ENCODE assay signal across 17 cellular contexts in genomic region chr6:116945809-116946208, GRCh38.
DNase-seq lines count a peak whose midpoint lies in the region; ATAC-seq, FAIRE-seq and TF ChIP-seq lines count a peak whose summit lies in the region.
"Had no signal": no experiment of that assay in that cellular context is flagged by ENCODE, and none has a peak within 500 bp of the region (broad histone marks: within the 10 kb centered on the region; RNA-seq: fewer than 3 reads in every experiment).

No MANE protein-coding gene starts in this region.

- H3K27ac ChIP-seq in HepG2 (ENCODE audit: extremely low read length, insufficient read depth, low read length) (no peak overlapping the region), right lobe of liver (no peak overlapping the region)
- H3K27ac ChIP-seq: A549 had no signal

- peak overlapping the region; percentile 38; the same call in 1 of the 2 replicates for H3K4me2 ChIP-seq in HepG2 (ENCODE audit: low read depth, low read length)
- H3K4me2 ChIP-seq: A549 had no signal

- TF ChIP-seq CTCF in HepG2 (CRISPR knock-in tag; IDR thresholded peaks at IDR 0.05) (no peak), right lobe of liver (IDR thresholded peaks at IDR 0.05) (no peak), BE2C (IDR thresholded peaks at IDR 0.05; ENCODE audit: low read depth, low read length) (no peak)

- H3K27me3 ChIP-seq in HepG2 (ENCODE audit: control insufficient read depth in 1 of 2, insufficient read depth in 2 of 2, low read length in 2 of 2): no peaks in the 10 kb centered on the region; a peak in 1 of 5 replicates
- H3K27me3 ChIP-seq in right lobe of liver: no peaks in the 10 kb centered on the region
- peaks cover 4% of the 10 kb centered on the region; the same call in 1 of the 2 replicates for H3K27me3 ChIP-seq in BE2C

- WGBS in HepG2 (ENCODE audit: low lambda C conversion rate): 6% methylated on average over 5 of the region's 5 CpGs
- WGBS in right lobe of liver (ENCODE audit: insufficient coverage, low coverage, low lambda C conversion rate, missing lambda C conversion rate): 69% methylated on average over 5 of the region's 5 CpGs

- H3K4me3 ChIP-seq in HepG2 (replicated peaks in 1 of 3; ENCODE audit: insufficient read depth in 1 of 3, low read depth in 2 of 3, low read length in 3 of 3) (no peak overlapping the region), right lobe of liver (no peak overlapping the region), BE2C (ENCODE audit: low read depth, low read length) (no peak overlapping the region)
- H3K4me3 ChIP-seq: A549, lung had no signal

- BruUV-seq in HepG2 (replicated peaks; lab: Mats Ljungman, UMichigan): no TSS peak

- no peak for TF ChIP-seq POLR2A in HepG2 (IDR thresholded peaks at IDR 0.05; ENCODE audit: insufficient read depth in 1 of 2, low read depth in 2 of 2, low read length in 2 of 2)
- TF ChIP-seq POLR2A in right lobe of liver (IDR thresholded peaks at IDR 0.05): no peak

- H3K36me3 ChIP-seq in HepG2 (replicated peaks in 1 of 2; ENCODE audit: control insufficient read depth in 1 of 2, insufficient read depth in 2 of 2, low read length in 2 of 2) (no peaks in the 10 kb centered on the region), right lobe of liver (no peaks in the 10 kb centered on the region), BE2C (no peaks in the 10 kb centered on the region)

- FAIRE-seq in HepG2 (lab: Jason Lieb, UNC): no peak
- FAIRE-seq: A549, GM12892 had no signal

- no peak for DNase-seq in HepG2 (ENCODE audit: low spot score)
- no peak for DNase-seq in right lobe of liver
- peak; percentile 73 for DNase-seq in SKM-1 treated with dmso at 0.1 percent for 144 hours (lab: John Stamatoyannopoulos, UW; ENCODE audit: unreplicated experiment)
- peak; percentile 61 for DNase-seq in glomerular visceral epithelial cell (ENCODE audit: extremely low spot score)
- no peak for DNase-seq in BE2C
- DNase-seq: activated effector memory CD4-positive, alpha-beta T cell treated with anti-CD3 and anti-CD28 coated beads, Interleukin-2, amount 50 U/mL, for 16 hours; CD4-positive, alpha-beta T cell; effector CD4-positive, alpha-beta T cell; retina; stimulated activated CD4-positive, alpha-beta T cell treated with anti-CD3 and anti-CD28 coated beads, Interleukin-1b, Interleukin-23, amount 100 ng/mL, for 48 hours; T-helper 1 cell had no signal

- peak; percentile 24; the same call in 2 of the 3 replicates for ATAC-seq in HepG2
- no peak for ATAC-seq in right lobe of liver
- no peak for ATAC-seq in HG03469 (IDR thresholded peaks at IDR 0.05; ENCODE audit: unreplicated experiment)
- ATAC-seq in GM18858 (IDR thresholded peaks at IDR 0.05; ENCODE audit: unreplicated experiment): no peak
- ATAC-seq in GM21360 (IDR thresholded peaks at IDR 0.05; ENCODE audit: unreplicated experiment): no peak
- ATAC-seq: A549 had no signal

- no peaks in the 10 kb centered on the region for H4K20me1 ChIP-seq in HepG2 (ENCODE audit: insufficient read depth, low read length)

- H2AFZ ChIP-seq in HepG2 (ENCODE audit: low read length): peak overlapping the region; percentile 55

- TF ChIP-seq RAD21 in HepG2 (CRISPR knock-in tag; IDR thresholded peaks at IDR 0.05): no peak

- POLR2A ChIA-PET in HepG2 (lab: Yijun Ruan, JAX): no interaction called here

- H3K9me3 ChIP-seq in HepG2 (ENCODE audit: low read length) (no peaks in the 10 kb centered on the region), right lobe of liver (no peaks in the 10 kb centered on the region), BE2C (no peaks in the 10 kb centered on the region)
- H3K9me3 ChIP-seq: A549 had no signal

- H3K4me1 ChIP-seq in HepG2 (ENCODE audit: insufficient read depth, low read length) (peaks cover 57% of the 10 kb centered on the region), right lobe of liver (peaks cover 0 to 15% (median 0%) of the 10 kb centered on the region in 4 donors), BE2C (no peaks in the 10 kb centered on the region)
- H3K4me1 ChIP-seq: A549 had no signal

- CTCF ChIA-PET in HepG2 (lab: Yijun Ruan, JAX; ENCODE audit: low intra/inter-chr PET ratio, low total read pairs): no interaction called here

- no peak overlapping the region for H3K9ac ChIP-seq in HepG2 (ENCODE audit: insufficient read depth, low read depth, low read length)

- no peaks in the 10 kb centered on the region for H3K79me2 ChIP-seq in HepG2 (ENCODE audit: insufficient read depth, low read length)

- in situ Hi-C loops in HepG2 (cut with HindIII; ENCODE audit: extremely low pct_ligation_motif_present, low pct_unique_long_range_greater_than_20kb): no loop called here

- TF ChIP-seq EP300 in HepG2 (IDR thresholded peaks at IDR 0.05; ENCODE audit: low read depth in 2 of 2, low read length in 2 of 2) (no peak), HepG2 (CRISPR knock-in tag; IDR thresholded peaks at IDR 0.05; ENCODE audit: borderline replicate concordance) (no peak)

- intact Hi-C loops in HepG2 (cut with micrococcal nuclease; ENCODE audit: unreplicated experiment): no loop called here
- intact Hi-C loops in right lobe of liver (cut with DNase I): no loop called here

TF ChIP-seq in HepG2, 621 proteins besides CTCF, POLR2A, EP300 and RAD21:
- TF ChIP-seq BRCA1 (CRISPR knock-in tag; IDR thresholded peaks at IDR 0.05) (no peak), ZSCAN20 (CRISPR knock-in tag; IDR thresholded peaks at IDR 0.05; ENCODE audit: borderline replicate concordance) (no peak), SMC3 (IDR thresholded peaks at IDR 0.05; ENCODE audit: low read length) (no peak), RARA (CRISPR knock-in tag; IDR thresholded peaks at IDR 0.05) (peak; percentile 18; the same call in 1 of the 2 replicates), ZNF530 (CRISPR knock-in tag; IDR thresholded peaks at IDR 0.05; ENCODE audit: low read depth) (no peak), HNRNPK (IDR thresholded peaks at IDR 0.05; ENCODE audit: low read depth, low read length, poor library complexity, severe bottlenecking) (no peak)

Comparison
In these comparisons a context has a peak if more than half of its experiments do, and no peak if none do; other contexts are left out.
1. DNase-seq: peak in SKM-1 treated with dmso at 0.1 percent for 144 hours (single experiment) and glomerular visceral epithelial cell (single experiment); none in HepG2 (single experiment), right lobe of liver (0 of 3) and BE2C (single experiment).